Comparison of ENCODE assay signal across 12 cellular contexts in the genomic region with DNA sequence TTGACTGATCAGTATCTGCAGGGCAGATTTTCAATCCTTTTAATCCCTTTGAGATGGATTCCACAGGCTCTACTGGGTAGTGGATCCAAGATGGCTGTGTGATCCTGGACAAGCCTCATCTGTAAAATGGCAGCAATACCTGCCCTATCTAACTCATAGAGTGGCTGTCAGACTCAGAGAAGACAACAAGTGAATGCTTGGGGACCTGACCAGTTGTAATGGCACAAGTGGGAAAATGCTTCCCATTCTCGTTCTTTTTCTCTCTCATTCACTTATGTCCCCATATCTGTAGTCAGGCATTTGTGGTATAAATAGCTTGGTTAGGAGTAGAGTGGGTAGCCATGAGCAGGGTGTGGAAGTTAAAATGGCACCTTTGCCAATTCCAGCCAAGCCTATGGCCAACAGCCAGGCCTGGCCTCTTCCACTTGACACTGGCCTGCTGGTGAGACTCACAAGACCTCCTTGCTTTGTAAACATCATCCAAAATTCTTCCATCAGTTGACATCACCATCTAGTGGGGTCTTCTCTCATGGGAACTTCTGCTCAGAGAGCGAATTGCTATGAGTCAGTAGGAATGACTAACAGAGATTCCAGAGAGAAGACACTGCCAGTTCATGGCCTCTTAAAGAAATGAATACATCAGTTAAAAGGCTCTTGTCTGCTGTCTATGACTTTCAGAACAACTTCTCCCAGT.
DNase-seq lines count a peak whose midpoint lies in the region; ATAC-seq and TF ChIP-seq lines count a peak whose summit lies in the region.
"Had no signal": no experiment of that assay in that cellular context is flagged by ENCODE, and none has a peak within 500 bp of the region (broad histone marks: within the 10 kb centered on the region; RNA-seq: fewer than 3 reads in every experiment).

No MANE protein-coding gene starts in this region.

- no peak overlapping the region for H2BK15ac ChIP-seq in IMR-90 (ENCODE audit: low read depth, low read length)

- H2AFZ ChIP-seq in IMR-90 (replicated peaks; ENCODE audit: low read length, poor library complexity): no peak overlapping the region

- no peak overlapping the region for H3K23ac ChIP-seq in IMR-90 (ENCODE audit: low read depth, low read length)

- TF ChIP-seq CTCF in IMR-90 (conservative IDR thresholded peaks at IDR 0.05; ENCODE audit: low read depth, low read length) (no peak), epithelial cell of proximal tubule (conservative IDR thresholded peaks at IDR 0.05; ENCODE audit: low read depth, low read length) (peak; percentile 25)

- peaks cover 7% of the 10 kb centered on the region for H3K9me3 Mint-ChIP-seq in activated naive CD4-positive, alpha-beta T cell treated with anti-CD3 and anti-CD28 coated beads, Interleukin-2, amount 10 ng/mL, durations not matched to agents 7 days and 5 days
- H3K9me3 Mint-ChIP-seq: natural killer cell had no signal

- no peaks in the 10 kb centered on the region for H3K4me1 ChIP-seq in IMR-90 (ENCODE audit: control insufficient read depth, insufficient read depth, low read length)

- no TSS peak for BruUV-seq in IMR-90 (replicated peaks; lab: Mats Ljungman, UMichigan)

- intact Hi-C loops in IMR-90 (cut with micrococcal nuclease): no loop called here

- H2AK5ac ChIP-seq in IMR-90 (ENCODE audit: low read depth, low read length): no peak overlapping the region

- H3K36me3 Mint-ChIP-seq in activated naive CD4-positive, alpha-beta T cell treated with anti-CD3 and anti-CD28 coated beads, Interleukin-2, amount 10 ng/mL, durations not matched to agents 7 days and 5 days: no peaks in the 10 kb centered on the region
- H3K36me3 Mint-ChIP-seq: natural killer cell had no signal

- H4K8ac ChIP-seq in IMR-90 (ENCODE audit: low read depth in 2 of 2, low read length in 2 of 2): no peak overlapping the region

- no peaks in the 10 kb centered on the region for H3K27me3 ChIP-seq in IMR-90 (ENCODE audit: control insufficient read depth, insufficient read depth, low read length)

- no peak overlapping the region for H3K4ac ChIP-seq in IMR-90 (ENCODE audit: low read depth, low read length)

- H3K27ac Mint-ChIP-seq in activated naive CD4-positive, alpha-beta T cell treated with anti-CD3 and anti-CD28 coated beads, Interleukin-2, amount 10 ng/mL, durations not matched to agents 7 days and 5 days: no peak overlapping the region
- H3K27ac Mint-ChIP-seq: natural killer cell had no signal

- no peak overlapping the region for H4K5ac ChIP-seq in IMR-90 (ENCODE audit: low read depth, low read length)

- no peak overlapping the region for H3K18ac ChIP-seq in IMR-90 (ENCODE audit: low read depth, low read length)

- H3K4me2 ChIP-seq in IMR-90 (ENCODE audit: low read depth, low read length): no peak overlapping the region

- peak; percentile 85 for DNase-seq in A172 (ENCODE audit: low spot score)
- DNase-seq in IMR-90: peak; percentile 7
- peak; percentile 94 for DNase-seq in epithelial cell of proximal tubule (ENCODE audit: low read depth)
- DNase-seq in NCI-H82 (lab: John Stamatoyannopoulos, UW): no peak
- DNase-seq in ureter (ENCODE audit: low spot score): no peak
- no peak for DNase-seq in activated naive CD4-positive, alpha-beta T cell treated with anti-CD3 and anti-CD28 coated beads, Interleukin-2, amount 10 ng/mL, durations not matched to agents 7 days and 5 days
- DNase-seq in NCI-H2107 (lab: John Stamatoyannopoulos, UW): no peak
- DNase-seq: hippocampal formation, natural killer cell had no signal

- no peak overlapping the region for H3K9ac ChIP-seq in IMR-90 (ENCODE audit: low read depth, low read length)

- H3K4me3 ChIP-seq in IMR-90 (ENCODE audit: insufficient read depth, low read depth, low read length) (no peak overlapping the region), epithelial cell of proximal tubule (ENCODE audit: low read depth, low read length) (no peak overlapping the region)
- H3K4me3 ChIP-seq: thoracic aorta had no signal

- no peak for TF ChIP-seq RAD21 in IMR-90 (IDR thresholded peaks at IDR 0.05; ENCODE audit: low read length)

- no peaks in the 10 kb centered on the region for H3K4me1 Mint-ChIP-seq in activated naive CD4-positive, alpha-beta T cell treated with anti-CD3 and anti-CD28 coated beads, Interleukin-2, amount 10 ng/mL, durations not matched to agents 7 days and 5 days
- H3K4me1 Mint-ChIP-seq: central memory CD8-positive, alpha-beta T cell; natural killer cell had no signal

- POLR2A ChIA-PET in IMR-90 (lab: Charles Lee; ENCODE audit: unreplicated experiment): no interaction called here

- H3K9me3 ChIP-seq in IMR-90 (ENCODE audit: control insufficient read depth, insufficient read depth, low read length): peaks cover 22% of the 10 kb centered on the region

- no peak overlapping the region for H3K14ac ChIP-seq in IMR-90 (replicated peaks; ENCODE audit: low read depth, low read length)

- H4K20me1 ChIP-seq in IMR-90 (ENCODE audit: insufficient read depth, low read length): no peaks in the 10 kb centered on the region

- CTCF ChIA-PET in IMR-90 (lab: Yijun Ruan, JAX): no interaction called here
- CTCF ChIA-PET in activated naive CD4-positive, alpha-beta T cell treated with anti-CD3 and anti-CD28 coated beads, Interleukin-2, amount 10 ng/mL, durations not matched to agents 7 days and 5 days (lab: Charles Lee): no interaction called here

- peak; percentile 7 for ATAC-seq in GM21515 (IDR thresholded peaks at IDR 0.05; ENCODE audit: unreplicated experiment)
- no peak for ATAC-seq in IMR-90 (ENCODE audit: low read depth)
- ATAC-seq: natural killer cell had no signal

- no peak overlapping the region for H2BK5ac ChIP-seq in IMR-90 (ENCODE audit: low read depth, low read length, poor library complexity, severe bottlenecking)

- no peak overlapping the region for H3K56ac ChIP-seq in IMR-90 (ENCODE audit: extremely low read depth, insufficient read depth, low read length)

- no peak overlapping the region for H3K27ac ChIP-seq in IMR-90 (ENCODE audit: insufficient read depth, low read length)
- H3K27ac ChIP-seq: thoracic aorta had no signal

- H3K4me3 Mint-ChIP-seq in activated naive CD4-positive, alpha-beta T cell treated with anti-CD3 and anti-CD28 coated beads, Interleukin-2, amount 10 ng/mL, durations not matched to agents 7 days and 5 days: no peak overlapping the region
- H3K4me3 Mint-ChIP-seq: central memory CD8-positive, alpha-beta T cell; natural killer cell had no signal

- no peak for TF ChIP-seq POLR2A in IMR-90 (IDR thresholded peaks at IDR 0.05; ENCODE audit: low read depth, low read length)

- no peaks in the 10 kb centered on the region for H3K36me3 ChIP-seq in IMR-90 (ENCODE audit: control insufficient read depth, insufficient read depth, low read length)
- H3K36me3 ChIP-seq: thoracic aorta had no signal

- H2AK9ac ChIP-seq in IMR-90 (replicated peaks; ENCODE audit: low read depth, low read length, poor library complexity): no peak overlapping the region

- H3K9me1 ChIP-seq in IMR-90 (ENCODE audit: insufficient read depth, low read length): no peaks in the 10 kb centered on the region

- H4K91ac ChIP-seq in IMR-90 (ENCODE audit: insufficient read depth, low read depth, low read length): no peak overlapping the region

- H2BK120ac ChIP-seq in IMR-90 (ENCODE audit: low read depth, low read length): no peak overlapping the region

- H3K27me3 Mint-ChIP-seq in activated naive CD4-positive, alpha-beta T cell treated with anti-CD3 and anti-CD28 coated beads, Interleukin-2, amount 10 ng/mL, durations not matched to agents 7 days and 5 days: peaks cover 5% of the 10 kb centered on the region
- H3K27me3 Mint-ChIP-seq: central memory CD8-positive, alpha-beta T cell had no signal

- WGBS in IMR-90 (ENCODE audit: extremely low coverage in 2 of 2, insufficient read length in 1 of 2), 2 experiments: no CpG with 5 or more reads among the region's 2 CpGs

- dilution Hi-C loops in IMR-90 (cut with HindIII; ENCODE audit: low sequenced_read_pairs, unreplicated experiment): no loop called here

- no peaks in the 10 kb centered on the region for H3K79me1 ChIP-seq in IMR-90 (ENCODE audit: low read depth in 1 of 2, low read length in 2 of 2)

- no peak overlapping the region for H2BK20ac ChIP-seq in IMR-90 (ENCODE audit: low read depth, low read length)

- in situ Hi-C loops in IMR-90 (cut with MboI; ENCODE audit: low sequenced_read_pairs): no loop called here

TF ChIP-seq in IMR-90, 13 proteins besides CTCF, POLR2A, EP300 and RAD21:
- TF ChIP-seq SMC3 (IDR thresholded peaks at IDR 0.05; ENCODE audit: low read depth, low read length): no peak
- TF ChIP-seq NFE2L2 (IDR thresholded peaks at IDR 0.05; ENCODE audit: low read depth, low read length): no peak
- TF ChIP-seq MXI1 (IDR thresholded peaks at IDR 0.05; ENCODE audit: borderline replicate concordance, low read depth, low read length): no peak
- no peak for TF ChIP-seq BHLHE40 (IDR thresholded peaks at IDR 0.05; ENCODE audit: low read depth, low read length)

Comparison
In these comparisons a context has a peak if more than half of its experiments do, and no peak if none do; other contexts are left out.
1. DNase-seq: peak in A172 (single experiment), IMR-90 (single experiment) and epithelial cell of proximal tubule (single experiment); none in NCI-H82 (single experiment), ureter (single experiment), activated naive CD4-positive, alpha-beta T cell treated with anti-CD3 and anti-CD28 coated beads, Interleukin-2, amount 10 ng/mL, durations not matched to agents 7 days and 5 days (single experiment) and NCI-H2107 (single experiment).